In the genomic region with DNA sequence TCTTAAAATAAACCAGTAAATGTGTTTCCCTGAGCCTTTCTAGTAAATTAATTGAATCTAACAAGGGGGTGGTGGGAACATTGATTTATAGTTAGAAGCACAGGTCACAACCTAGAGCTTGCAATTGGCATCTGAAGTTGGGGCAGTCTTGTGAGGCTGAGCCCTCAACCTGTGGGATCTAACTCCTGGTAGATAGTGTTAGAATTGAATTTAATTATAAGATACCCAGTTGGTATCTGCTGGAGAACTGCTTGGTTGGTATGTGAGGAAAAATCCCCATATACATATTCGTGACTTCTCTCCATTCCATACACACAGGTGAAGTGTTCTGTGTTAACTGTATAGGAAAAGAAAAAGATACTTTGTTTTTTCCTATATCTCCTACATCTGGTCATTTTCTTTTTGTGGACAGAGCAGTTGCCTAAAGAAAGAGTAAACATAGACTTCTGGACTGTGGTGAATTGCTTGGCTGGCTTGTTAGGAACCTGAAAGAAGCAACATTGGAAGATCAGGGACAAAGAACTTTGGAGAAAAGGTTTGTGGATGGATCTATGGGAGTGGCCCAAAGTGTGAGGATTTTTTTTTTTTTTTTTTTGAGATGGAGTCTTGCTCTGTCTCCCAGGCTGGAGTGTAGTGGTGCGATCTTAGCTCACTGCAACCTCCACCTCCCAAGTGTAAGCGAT, we compare ENCODE assay signal across 25 cellular contexts. TPM values are rescaled to one million over a fixed set of nuclear protein-coding genes. Genes with fewer than 3 reads are reported as not detected.
A peak's percentile ranks its signal among the peaks of the same experiment; 100 is the strongest.
DNase-seq lines count a peak whose midpoint lies in the region; ATAC-seq, FAIRE-seq and TF ChIP-seq lines count a peak whose summit lies in the region.
"Had no signal": no experiment of that assay in that cellular context is flagged by ENCODE, and none has a peak within 500 bp of the region (broad histone marks: within the 10 kb centered on the region; RNA-seq: fewer than 3 reads in every experiment).

No MANE protein-coding gene starts in this region.

- no peak for DNase-seq in Caco-2
- no peak for DNase-seq in WTC11 (ENCODE audit: low spot score)
- peak; percentile 89 for DNase-seq in HepG2 (ENCODE audit: low spot score)
- no peak for DNase-seq in right lobe of liver
- no peak for DNase-seq in NCI-H2081 treated with DMSO at 0.1 percent for 48 hours (lab: John Stamatoyannopoulos, UW)
- no peak for DNase-seq in posterior vena cava (ENCODE audit: low spot score)
- DNase-seq: 8988T; ACHN; Calu3; CD4-positive, alpha-beta memory T cell; CD4-positive, CD25-positive, alpha-beta regulatory T cell; CD8-positive, alpha-beta memory T cell; COR-L47; DMS79 treated with DMSO at 0.1 percent for 48 hours; GF-D8 had no signal

- CTCF ChIA-PET in Caco-2 (lab: Charles Lee) = no interaction called here
- CTCF ChIA-PET in WTC11 (lab: Charles Lee) = no interaction called here
- CTCF ChIA-PET in HepG2 (lab: Yijun Ruan, JAX; ENCODE audit: low intra/inter-chr PET ratio, low total read pairs) = no interaction called here

- no peaks in the 10 kb centered on the region for H3K36me3 ChIP-seq in Caco-2 (ENCODE audit: control insufficient read depth, insufficient read depth, low read length)
- H3K36me3 ChIP-seq in HepG2 (replicated peaks in 1 of 2; ENCODE audit: control insufficient read depth in 1 of 2, insufficient read depth in 2 of 2, low read length in 2 of 2) = no peaks in the 10 kb centered on the region
- H3K36me3 ChIP-seq in right lobe of liver = no peaks in the 10 kb centered on the region
- H3K36me3 ChIP-seq: BLaER1 treated with 17β-estradiol and CSF1 and Interleukin-3, amounts not matched to agents 10 nM and 100 nM had no signal

- H3K4me3 ChIP-seq in Caco-2 (ENCODE audit: low read depth, low read length) (no peak overlapping the region), HepG2 (replicated peaks in 1 of 3; ENCODE audit: insufficient read depth in 1 of 3, low read depth in 2 of 3, low read length in 3 of 3) (no peak overlapping the region), right lobe of liver (no peak overlapping the region)
- H3K4me3 ChIP-seq: BLaER1 treated with 17β-estradiol and CSF1 and Interleukin-3, amounts not matched to agents 10 nM and 100 nM had no signal

- POLR2A ChIA-PET in Caco-2 (lab: Charles Lee) = no interaction called here
- POLR2A ChIA-PET in WTC11 (lab: Charles Lee) = no interaction called here
- POLR2A ChIA-PET in HepG2 (lab: Yijun Ruan, JAX) = interaction anchor here (1.2 kb wide), 1 partner anchor 191 kb away, joined by 3 read pairs; a partner anchor contains a TSS

- peak; percentile 63 for FAIRE-seq in HepG2 (lab: Jason Lieb, UNC)
- FAIRE-seq: A204.1, D721Med, G401.6, GM12891, GM18507 had no signal

- BruUV-seq in Caco-2 (replicated peaks; lab: Mats Ljungman, UMichigan) (no TSS peak), HepG2 (replicated peaks; lab: Mats Ljungman, UMichigan) (no TSS peak)

- 28% methylated on average over 3 of the region's 3 CpGs for WGBS in HepG2 (ENCODE audit: low lambda C conversion rate)
- 78% methylated on average over 3 of the region's 3 CpGs for WGBS in right lobe of liver (ENCODE audit: insufficient coverage, low coverage, low lambda C conversion rate, missing lambda C conversion rate)

- intact Hi-C loops in Caco-2 (cut with micrococcal nuclease; ENCODE audit: unreplicated experiment) (no loop called here), HepG2 (cut with micrococcal nuclease; ENCODE audit: unreplicated experiment) (no loop called here), right lobe of liver (cut with DNase I) (no loop called here), posterior vena cava (cut with DNase I) (no loop called here)

- H3K4me3 Mint-ChIP-seq in Caco-2 (ENCODE audit: unreplicated experiment) = no peak overlapping the region
- H3K4me3 Mint-ChIP-seq in WTC11 = no peak overlapping the region
- H3K4me3 Mint-ChIP-seq: B cell; CD4-positive, alpha-beta memory T cell; CD4-positive, CD25-positive, alpha-beta regulatory T cell; CD8-positive, alpha-beta memory T cell had no signal

- no peaks in the 10 kb centered on the region; the same call in 1 of the 2 replicates for H3K9me3 ChIP-seq in Caco-2
- H3K9me3 ChIP-seq in HepG2 (ENCODE audit: low read length) = no peaks in the 10 kb centered on the region
- no peaks in the 10 kb centered on the region for H3K9me3 ChIP-seq in right lobe of liver

- H3K36me3 Mint-ChIP-seq in Caco-2 (ENCODE audit: insufficient read depth, unreplicated experiment) = no peaks in the 10 kb centered on the region
- peaks cover 7% of the 10 kb centered on the region for H3K36me3 Mint-ChIP-seq in WTC11
- H3K36me3 Mint-ChIP-seq: CD4-positive, alpha-beta memory T cell; CD4-positive, CD25-positive, alpha-beta regulatory T cell; CD8-positive, alpha-beta memory T cell had no signal

- in situ Hi-C loops in HepG2 (cut with HindIII; ENCODE audit: extremely low pct_ligation_motif_present, low pct_unique_long_range_greater_than_20kb) = no loop called here

- H3K27me3 Mint-ChIP-seq in Caco-2 (ENCODE audit: insufficient read depth, unreplicated experiment) = no peaks in the 10 kb centered on the region
- H3K27me3 Mint-ChIP-seq in WTC11 (ENCODE audit: low read depth) = peaks cover 8% of the 10 kb centered on the region

- H3K27ac ChIP-seq in HepG2 (ENCODE audit: extremely low read length, insufficient read depth, low read length) = peak overlapping the region; percentile 72
- H3K27ac ChIP-seq in right lobe of liver = no peak overlapping the region
- H3K27ac ChIP-seq: BLaER1 treated with 17β-estradiol and CSF1 and Interleukin-3, amounts not matched to agents 10 nM and 100 nM; C4-2B had no signal

- H3K4me1 Mint-ChIP-seq in Caco-2 (ENCODE audit: low read depth, unreplicated experiment) = peaks cover 7% of the 10 kb centered on the region
- H3K4me1 Mint-ChIP-seq in WTC11 = peaks cover 11% of the 10 kb centered on the region
- H3K4me1 Mint-ChIP-seq: B cell; CD4-positive, alpha-beta memory T cell; CD4-positive, CD25-positive, alpha-beta regulatory T cell; CD8-positive, alpha-beta memory T cell had no signal

- no peak overlapping the region for H2AFZ ChIP-seq in HepG2 (ENCODE audit: low read length)

- peak overlapping the region; percentile 6 for H3K9ac ChIP-seq in HepG2 (ENCODE audit: insufficient read depth, low read depth, low read length)
- H3K9ac ChIP-seq: BLaER1 treated with 17β-estradiol and CSF1 and Interleukin-3, amounts not matched to agents 10 nM and 100 nM had no signal

- H3K4me1 ChIP-seq in Caco-2 = peaks cover 18% of the 10 kb centered on the region; the same call in 1 of the 2 replicates
- H3K4me1 ChIP-seq in HepG2 (ENCODE audit: insufficient read depth, low read length) = peaks cover 72% of the 10 kb centered on the region
- peaks cover 0 to 8% (median 0%) of the 10 kb centered on the region in 4 donors for H3K4me1 ChIP-seq in right lobe of liver
- H3K4me1 ChIP-seq: BLaER1 treated with 17β-estradiol and CSF1 and Interleukin-3, amounts not matched to agents 10 nM and 100 nM had no signal

- no peaks in the 10 kb centered on the region for H4K20me1 ChIP-seq in HepG2 (ENCODE audit: insufficient read depth, low read length)
- H4K20me1 ChIP-seq: BLaER1 treated with 17β-estradiol and CSF1 and Interleukin-3, amounts not matched to agents 10 nM and 100 nM had no signal

- no peaks in the 10 kb centered on the region for H3K9me3 Mint-ChIP-seq in Caco-2 (ENCODE audit: unreplicated experiment)
- peaks cover 9% of the 10 kb centered on the region for H3K9me3 Mint-ChIP-seq in WTC11

- TF ChIP-seq POLR2A in HepG2 (IDR thresholded peaks at IDR 0.05; ENCODE audit: insufficient read depth in 1 of 2, low read depth in 2 of 2, low read length in 2 of 2) = no peak
- TF ChIP-seq POLR2A in right lobe of liver (IDR thresholded peaks at IDR 0.05) = no peak

- TF ChIP-seq CTCF in Caco-2 (IDR thresholded peaks at IDR 0.05; ENCODE audit: insufficient read depth in 1 of 2, low read depth in 1 of 2, low read length in 1 of 2, severe bottlenecking in 1 of 2, unreplicated experiment in 1 of 2) = no peak
- no peak for TF ChIP-seq CTCF in WTC11 (IDR thresholded peaks at IDR 0.05)
- TF ChIP-seq CTCF in HepG2 (CRISPR knock-in tag; IDR thresholded peaks at IDR 0.05) = no peak
- TF ChIP-seq CTCF in right lobe of liver (IDR thresholded peaks at IDR 0.05) = no peak

- ATAC-seq in WTC11 = no peak
- ATAC-seq in HepG2 = peak; percentile 71
- peak; percentile 54 to 87 (median 76) for ATAC-seq in right lobe of liver
- ATAC-seq in GM18498 (IDR thresholded peaks at IDR 0.05; ENCODE audit: unreplicated experiment) = no peak

- peak in 1 of 2 experiments; percentile 93; a peak in 2 of 4 replicates for TF ChIP-seq EP300 in HepG2 (IDR thresholded peaks at IDR 0.05; ENCODE audit: low read depth in 2 of 2, low read length in 2 of 2)
- no peak; the same call in 1 of the 2 replicates for TF ChIP-seq EP300 in HepG2 (CRISPR knock-in tag; IDR thresholded peaks at IDR 0.05; ENCODE audit: borderline replicate concordance)

- no peak for TF ChIP-seq RAD21 in HepG2 (CRISPR knock-in tag; IDR thresholded peaks at IDR 0.05)

- H3K79me2 ChIP-seq in HepG2 (ENCODE audit: insufficient read depth, low read length) = no peaks in the 10 kb centered on the region

- H3K27me3 ChIP-seq in Caco-2 (replicated peaks; ENCODE audit: control insufficient read depth, insufficient read depth, low read length) (no peaks in the 10 kb centered on the region), HepG2 (ENCODE audit: control insufficient read depth in 1 of 2, insufficient read depth in 2 of 2, low read length in 2 of 2) (no peaks in the 10 kb centered on the region), right lobe of liver (no peaks in the 10 kb centered on the region)

- H3K4me2 ChIP-seq in HepG2 (ENCODE audit: low read depth, low read length) = peak overlapping the region; percentile 46
- H3K4me2 ChIP-seq: BLaER1 treated with 17β-estradiol and CSF1 and Interleukin-3, amounts not matched to agents 10 nM and 100 nM had no signal

- H3K27ac Mint-ChIP-seq in Caco-2 (ENCODE audit: unreplicated experiment) (peak overlapping the region; percentile 11), WTC11 (no peak overlapping the region)
- H3K27ac Mint-ChIP-seq: B cell; CD4-positive, alpha-beta memory T cell; CD4-positive, CD25-positive, alpha-beta regulatory T cell had no signal

RNA-seq across cellular contexts. Expression of a gene that starts 36.7 kb away (rescaled TPM):
- 20.0 and 23.0 TPM in 2 replicates for total RNA-seq in Caco-2 (2022)
- 10.5 to 15.7 TPM (median 15.1 TPM) in 3 replicates for total RNA-seq in WTC11 (2021)
- not detected in 2 replicates for total RNA-seq in HepG2 (2016; rRNA removed; fragmentation: Illumina TruSeq; extraction: Trizol)
- not detected in 2 replicates for total RNA-seq in HepG2 (2016; cell fraction: cytosol; rRNA removed; fragmentation: Illumina TruSeq; extraction: Trizol; ENCODE audit: low read depth)
- not detected in 2 replicates for total RNA-seq in HepG2 (2016; cell fraction: insoluble cytoplasmic fraction; rRNA removed; fragmentation: Illumina TruSeq; extraction: Trizol)
- not detected in 2 replicates for total RNA-seq in HepG2 (2016; cell fraction: membrane; rRNA removed; fragmentation: Illumina TruSeq; extraction: Trizol)
- total RNA-seq in HepG2 (2016; cell fraction: nucleus; rRNA removed; fragmentation: Illumina TruSeq; extraction: Trizol) = not detected in 2 replicates
- polyA plus RNA-seq in HepG2 (2011; rRNA removed) = not detected in 2 replicates
- not detected in 2 replicates for polyA plus RNA-seq in HepG2 (2011; cell fraction: cytosol; rRNA removed)
- not detected in 2 replicates for polyA plus RNA-seq in HepG2 (2011; cell fraction: nucleus; rRNA removed)
- not detected in 2 replicates for polyA plus RNA-seq in HepG2 (2012)
- not detected in 2 replicates for polyA plus RNA-seq in HepG2 (2016; cell fraction: cytosol; fragmentation: Illumina TruSeq; extraction: Trizol; ENCODE audit: low read depth)
- polyA plus RNA-seq in HepG2 (2016; cell fraction: insoluble cytoplasmic fraction; fragmentation: Illumina TruSeq; extraction: Trizol; ENCODE audit: low read depth) = not detected in 2 replicates
- not detected in 2 replicates for polyA plus RNA-seq in HepG2 (2016; cell fraction: membrane; fragmentation: Illumina TruSeq; extraction: Trizol; ENCODE audit: low read depth)
- not detected in 2 replicates for polyA plus RNA-seq in HepG2 (2016; cell fraction: nucleus; fragmentation: Illumina TruSeq; extraction: Trizol; ENCODE audit: insufficient read depth, low read depth)
- not detected in 2 replicates for polyA minus RNA-seq in HepG2 (2011; rRNA and poly(A)+ RNA removed; ENCODE audit: low replicate concordance)
- polyA minus RNA-seq in HepG2 (2011; cell fraction: cytosol; rRNA and poly(A)+ RNA removed) = not detected in 2 replicates
- polyA minus RNA-seq in HepG2 (2011; cell fraction: nucleus; rRNA and poly(A)+ RNA removed) = not detected in 2 replicates
- total RNA-seq in right lobe of liver = 10 to 100 TPM; 21.2 to 69.9 (median 29.7) TPM
- total RNA-seq in posterior vena cava = 10 to 100 TPM in 1 of 2 donors, 1 to 10 TPM in 1; 7.1 to 12.3 TPM
- total RNA-seq: A673 had no signal
- polyA plus RNA-seq: CD8-positive, alpha-beta memory T cell had no signal

Comparison
In these comparisons a context has a peak if more than half of its experiments do, and no peak if none do; other contexts are left out.
1. RNA of a gene that starts 36.7 kb away (total RNA-seq): 21.2 to 69.9 TPM in right lobe of liver, 20.0 to 23.0 TPM in Caco-2, 7.1 to 12.3 TPM in posterior vena cava and 10.5 to 15.7 TPM in WTC11; not detected in HepG2; every median in the first group is over 4 times any median in the second.
2. ATAC-seq: peak in HepG2 (single experiment) and right lobe of liver (4 of 4); none in WTC11 (single experiment) and GM18498 (single experiment).